In genomic region chr19:13766095-13766481, GRCh38 we compare ENCODE assay signal across 16 cellular contexts. TPM values are rescaled to one million over a fixed set of nuclear protein-coding genes. Genes with fewer than 3 reads are reported as not detected.
DNase-seq lines count a peak whose midpoint lies in the region; ATAC-seq and TF ChIP-seq lines count a peak whose summit lies in the region.
"Had no signal": no experiment of that assay in that cellular context is flagged by ENCODE, and none has a peak within 500 bp of the region (broad histone marks: within the 10 kb centered on the region; RNA-seq: fewer than 3 reads in every experiment).

No MANE protein-coding gene starts in this region.

- DNase-seq in CD8-positive, alpha-beta memory T cell: no peak
- no peak for DNase-seq in natural killer cell
- DNase-seq in left ventricle myocardium superior: no peak
- no peak for DNase-seq in ureter (ENCODE audit: low spot score)
- DNase-seq in sciatic nerve (ENCODE audit: low spot score): no peak
- DNase-seq: dorsolateral prefrontal cortex; lower lobe of right lung; NCI-H2171 treated with DMSO at 0.1 percent for 48 hours; ovary; stimulated activated CD4-positive, alpha-beta T cell treated with anti-CD3 and anti-CD28 coated beads, Interleukin-15, amount 100 ng/mL, for 24 hours; transverse colon; WERI-Rb-1 had no signal

- H3K9me3 Mint-ChIP-seq in CD8-positive, alpha-beta memory T cell: no peaks in the 10 kb centered on the region
- H3K9me3 Mint-ChIP-seq in activated T-helper 17 cell treated with anti-CD3 and anti-CD28 coated beads, Interleukin-2, amount 50 U/mL, for 72 hours: no peaks in the 10 kb centered on the region
- no peaks in the 10 kb centered on the region for H3K9me3 Mint-ChIP-seq in natural killer cell

- TF ChIP-seq CTCF in 22Rv1 (IDR thresholded peaks at IDR 0.05) (no peak), natural killer cell (IDR thresholded peaks at IDR 0.05) (no peak)

- peak overlapping the region in 5 of 7 donors; percentile 18 to 94 (median 88) for H3K4me3 Mint-ChIP-seq in CD8-positive, alpha-beta memory T cell
- peak overlapping the region; percentile 82 for H3K4me3 Mint-ChIP-seq in activated T-helper 17 cell treated with anti-CD3 and anti-CD28 coated beads, Interleukin-2, amount 50 U/mL, for 72 hours
- H3K4me3 Mint-ChIP-seq in natural killer cell: peak overlapping the region; percentile 76

- H3K27ac Mint-ChIP-seq in CD8-positive, alpha-beta memory T cell: peak overlapping the region in 6 of 8 donors; percentile 16 to 89 (median 60)
- H3K27ac Mint-ChIP-seq in activated T-helper 17 cell treated with anti-CD3 and anti-CD28 coated beads, Interleukin-2, amount 50 U/mL, for 72 hours: peak overlapping the region; percentile 82
- H3K27ac Mint-ChIP-seq in natural killer cell: peak overlapping the region; percentile 56 to 71

- no peaks in the 10 kb centered on the region for H3K9me3 ChIP-seq in CD8-positive, alpha-beta memory T cell (ENCODE audit: low read length)
- H3K9me3 ChIP-seq: ascending aorta, lower lobe of right lung, ovary, transverse colon had no signal

- POLR2A ChIA-PET in CD8-positive, alpha-beta memory T cell (lab: Charles Lee): no interaction called here

- peaks cover 16% of the 10 kb centered on the region for H3K4me1 ChIP-seq in CD8-positive, alpha-beta memory T cell (ENCODE audit: insufficient read depth, low read length)

- intact Hi-C loops in natural killer cell (cut with micrococcal nuclease): no loop called here
- intact Hi-C loops in left ventricle myocardium superior (cut with micrococcal nuclease): no loop called here
- intact Hi-C loops in sciatic nerve (cut with DNase I): no loop called here

- H3K27me3 ChIP-seq in CD8-positive, alpha-beta memory T cell (ENCODE audit: insufficient read depth, low read length, poor library complexity, severe bottlenecking): no peaks in the 10 kb centered on the region
- H3K27me3 ChIP-seq: ascending aorta, dorsolateral prefrontal cortex, ovary, transverse colon had no signal

- H3K4me3 ChIP-seq in CD8-positive, alpha-beta memory T cell (ENCODE audit: low read length): no peak overlapping the region
- H3K4me3 ChIP-seq: ovary had no signal

- H3K36me3 Mint-ChIP-seq in CD8-positive, alpha-beta memory T cell: peaks cover 0 to 41% (median 5%) of the 10 kb centered on the region in 3 donors
- H3K36me3 Mint-ChIP-seq in activated T-helper 17 cell treated with anti-CD3 and anti-CD28 coated beads, Interleukin-2, amount 50 U/mL, for 72 hours (ENCODE audit: low read depth): peaks cover 62% of the 10 kb centered on the region
- H3K36me3 Mint-ChIP-seq in natural killer cell: no peaks in the 10 kb centered on the region

- H3K4me1 Mint-ChIP-seq in CD8-positive, alpha-beta memory T cell: peaks cover 18 to 32% (median 20%) of the 10 kb centered on the region in 3 donors
- H3K4me1 Mint-ChIP-seq in activated T-helper 17 cell treated with anti-CD3 and anti-CD28 coated beads, Interleukin-2, amount 50 U/mL, for 72 hours: peaks cover 12% of the 10 kb centered on the region
- H3K4me1 Mint-ChIP-seq in natural killer cell: peaks cover 10 to 15% of the 10 kb centered on the region in 2 donors

- CTCF ChIA-PET in CD8-positive, alpha-beta memory T cell (lab: Charles Lee): no interaction called here

- no peaks in the 10 kb centered on the region for H3K27me3 Mint-ChIP-seq in CD8-positive, alpha-beta memory T cell
- H3K27me3 Mint-ChIP-seq in activated T-helper 17 cell treated with anti-CD3 and anti-CD28 coated beads, Interleukin-2, amount 50 U/mL, for 72 hours: no peaks in the 10 kb centered on the region
- no peaks in the 10 kb centered on the region for H3K27me3 Mint-ChIP-seq in natural killer cell (ENCODE audit: low read depth in 2 of 2)

- ATAC-seq in activated T-helper 17 cell treated with anti-CD3 and anti-CD28 coated beads, Interleukin-2, amount 50 U/mL, for 72 hours (replicated peaks): no peak
- ATAC-seq in natural killer cell: no peak
- no peak for ATAC-seq in left ventricle myocardium superior
- ATAC-seq in sciatic nerve: no peak
- no peak for ATAC-seq in HG03571 (IDR thresholded peaks at IDR 0.05; ENCODE audit: unreplicated experiment)
- ATAC-seq: lower lobe of right lung had no signal

- H3K27ac ChIP-seq in 22Rv1: peak overlapping the region; percentile 62; the same call in 1 of the 2 replicates
- no peak overlapping the region for H3K27ac ChIP-seq in CD8-positive, alpha-beta memory T cell (ENCODE audit: low read depth, low read length)
- H3K27ac ChIP-seq: WERI-Rb-1 had no signal

- peaks cover 4% of the 10 kb centered on the region for H3K36me3 ChIP-seq in CD8-positive, alpha-beta memory T cell (ENCODE audit: insufficient read depth, low read length)
- H3K36me3 ChIP-seq: ovary had no signal

RNA-seq across cellular contexts. Expression of gene MRI1, which starts 1.8 kb away (rescaled TPM):
- total RNA-seq in CD8-positive, alpha-beta memory T cell: 10 to 100 TPM; 42.4 to 43.5 TPM
- polyA plus RNA-seq in CD8-positive, alpha-beta memory T cell: 19.0 TPM
- 10 to 100 TPM; 45.3 to 53.7 TPM for total RNA-seq in activated T-helper 17 cell treated with anti-CD3 and anti-CD28 coated beads, Interleukin-2, amount 50 U/mL, for 72 hours
- total RNA-seq in natural killer cell (10 to 100 TPM; 25.7 to 35.4 (median 26.7) TPM), left ventricle myocardium superior (13.7 TPM), ureter (50.7 TPM), sciatic nerve (39.9 TPM)

RNA-seq across cellular contexts. Expression of gene C19orf53, which starts 8.2 kb away (rescaled TPM):
- 100 to 1,000 TPM; 131 to 163 TPM for total RNA-seq in CD8-positive, alpha-beta memory T cell
- 239 TPM for polyA plus RNA-seq in CD8-positive, alpha-beta memory T cell
- 100 to 1,000 TPM in 1 of 2 donors, 10 to 100 TPM in 1; 76.7 to 127 TPM for total RNA-seq in activated T-helper 17 cell treated with anti-CD3 and anti-CD28 coated beads, Interleukin-2, amount 50 U/mL, for 72 hours
- 10 to 100 TPM; 52.2 to 56.6 (median 54.7) TPM for total RNA-seq in natural killer cell
- total RNA-seq in left ventricle myocardium superior: 91.1 TPM
- 78.2 TPM for total RNA-seq in ureter
- total RNA-seq in sciatic nerve: 63.0 TPM

RNA-seq across cellular contexts. Expression of gene ZSWIM4, which starts 29.2 kb away (rescaled TPM):
- total RNA-seq in CD8-positive, alpha-beta memory T cell: 1 to 10 TPM; 4.4 to 4.8 TPM
- 1.6 TPM for polyA plus RNA-seq in CD8-positive, alpha-beta memory T cell
- total RNA-seq in activated T-helper 17 cell treated with anti-CD3 and anti-CD28 coated beads, Interleukin-2, amount 50 U/mL, for 72 hours: 10 to 100 TPM in 1 of 2 donors, 1 to 10 TPM in 1; 5.4 to 10.6 TPM
- total RNA-seq in natural killer cell: 1 to 10 TPM; 5.8 to 5.9 (median 5.9) TPM
- total RNA-seq in left ventricle myocardium superior: 2.3 TPM
- 8.1 TPM for total RNA-seq in ureter
- 8.2 TPM for total RNA-seq in sciatic nerve
